1 cellular context compared by ENCODE assay signal in the genomic region with DNA sequence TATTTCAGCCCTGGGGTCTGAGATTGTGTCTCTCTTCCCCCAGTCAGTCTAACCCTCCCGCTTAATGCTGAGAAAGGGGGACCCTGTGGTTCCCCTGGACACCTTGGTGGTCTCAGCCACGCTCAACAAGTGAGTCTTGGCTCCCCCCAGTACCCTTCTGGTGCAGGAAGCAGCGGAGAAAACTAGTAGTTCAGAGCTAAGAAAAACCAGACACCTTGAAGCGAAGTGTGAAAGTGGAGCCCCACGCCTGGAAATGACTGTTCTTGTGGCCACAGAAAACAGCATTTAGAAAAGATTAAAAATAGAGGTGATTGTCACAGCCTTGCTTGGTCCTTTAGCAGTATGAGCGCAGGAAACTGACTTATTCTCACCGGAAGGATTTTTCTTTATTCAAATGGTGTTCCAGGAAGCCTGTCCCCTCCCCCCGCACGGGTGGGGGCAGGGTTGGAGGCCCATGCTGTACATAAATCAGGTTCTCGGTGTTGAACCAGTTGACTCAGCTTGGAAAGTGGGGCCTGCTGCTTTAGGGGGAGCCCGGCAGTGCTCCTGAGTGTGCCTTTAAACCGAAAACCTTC.
TF ChIP-seq lines count a peak whose summit lies in the region.

No MANE protein-coding gene starts in this region.

TF ChIP-seq in SK-N-SH, 30 proteins besides CTCF, POLR2A, EP300 and RAD21 (continued from another document):
- TF ChIP-seq, protein P1, sequence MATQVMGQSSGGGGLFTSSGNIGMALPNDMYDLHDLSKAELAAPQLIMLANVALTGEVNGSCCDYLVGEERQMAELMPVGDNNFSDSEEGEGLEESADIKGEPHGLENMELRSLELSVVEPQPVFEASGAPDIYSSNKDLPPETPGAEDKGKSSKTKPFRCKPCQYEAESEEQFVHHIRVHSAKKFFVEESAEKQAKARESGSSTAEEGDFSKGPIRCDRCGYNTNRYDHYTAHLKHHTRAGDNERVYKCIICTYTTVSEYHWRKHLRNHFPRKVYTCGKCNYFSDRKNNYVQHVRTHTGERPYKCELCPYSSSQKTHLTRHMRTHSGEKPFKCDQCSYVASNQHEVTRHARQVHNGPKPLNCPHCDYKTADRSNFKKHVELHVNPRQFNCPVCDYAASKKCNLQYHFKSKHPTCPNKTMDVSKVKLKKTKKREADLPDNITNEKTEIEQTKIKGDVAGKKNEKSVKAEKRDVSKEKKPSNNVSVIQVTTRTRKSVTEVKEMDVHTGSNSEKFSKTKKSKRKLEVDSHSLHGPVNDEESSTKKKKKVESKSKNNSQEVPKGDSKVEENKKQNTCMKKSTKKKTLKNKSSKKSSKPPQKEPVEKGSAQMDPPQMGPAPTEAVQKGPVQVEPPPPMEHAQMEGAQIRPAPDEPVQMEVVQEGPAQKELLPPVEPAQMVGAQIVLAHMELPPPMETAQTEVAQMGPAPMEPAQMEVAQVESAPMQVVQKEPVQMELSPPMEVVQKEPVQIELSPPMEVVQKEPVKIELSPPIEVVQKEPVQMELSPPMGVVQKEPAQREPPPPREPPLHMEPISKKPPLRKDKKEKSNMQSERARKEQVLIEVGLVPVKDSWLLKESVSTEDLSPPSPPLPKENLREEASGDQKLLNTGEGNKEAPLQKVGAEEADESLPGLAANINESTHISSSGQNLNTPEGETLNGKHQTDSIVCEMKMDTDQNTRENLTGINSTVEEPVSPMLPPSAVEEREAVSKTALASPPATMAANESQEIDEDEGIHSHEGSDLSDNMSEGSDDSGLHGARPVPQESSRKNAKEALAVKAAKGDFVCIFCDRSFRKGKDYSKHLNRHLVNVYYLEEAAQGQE (IDR thresholded peaks at IDR 0.05; ENCODE audit: low read depth, low read length): no peak
- TF ChIP-seq, protein P2, sequence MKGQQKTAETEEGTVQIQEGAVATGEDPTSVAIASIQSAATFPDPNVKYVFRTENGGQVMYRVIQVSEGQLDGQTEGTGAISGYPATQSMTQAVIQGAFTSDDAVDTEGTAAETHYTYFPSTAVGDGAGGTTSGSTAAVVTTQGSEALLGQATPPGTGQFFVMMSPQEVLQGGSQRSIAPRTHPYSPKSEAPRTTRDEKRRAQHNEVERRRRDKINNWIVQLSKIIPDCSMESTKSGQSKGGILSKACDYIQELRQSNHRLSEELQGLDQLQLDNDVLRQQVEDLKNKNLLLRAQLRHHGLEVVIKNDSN (IDR thresholded peaks at IDR 0.05; ENCODE audit: borderline replicate concordance, low read depth): no peak
- TF ChIP-seq, protein P3, sequence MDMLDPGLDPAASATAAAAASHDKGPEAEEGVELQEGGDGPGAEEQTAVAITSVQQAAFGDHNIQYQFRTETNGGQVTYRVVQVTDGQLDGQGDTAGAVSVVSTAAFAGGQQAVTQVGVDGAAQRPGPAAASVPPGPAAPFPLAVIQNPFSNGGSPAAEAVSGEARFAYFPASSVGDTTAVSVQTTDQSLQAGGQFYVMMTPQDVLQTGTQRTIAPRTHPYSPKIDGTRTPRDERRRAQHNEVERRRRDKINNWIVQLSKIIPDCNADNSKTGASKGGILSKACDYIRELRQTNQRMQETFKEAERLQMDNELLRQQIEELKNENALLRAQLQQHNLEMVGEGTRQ (IDR thresholded peaks at IDR 0.05; ENCODE audit: borderline replicate concordance, low read depth, low read length): no peak
- no peak for TF ChIP-seq NFIC (IDR thresholded peaks at IDR 0.05; ENCODE audit: borderline replicate concordance)
- TF ChIP-seq GATA2 (CRISPR knock-in tag; IDR thresholded peaks at IDR 0.05): no peak
